In genomic region chr3:43210049-43211027, GRCh38 we compare ENCODE assay signal across 21 cellular contexts.
DNase-seq lines count a peak whose midpoint lies in the region; ATAC-seq, FAIRE-seq and TF ChIP-seq lines count a peak whose summit lies in the region.
"Had no signal": no experiment of that assay in that cellular context is flagged by ENCODE, and none has a peak within 500 bp of the region (broad histone marks: within the 10 kb centered on the region; RNA-seq: fewer than 3 reads in every experiment).

No MANE protein-coding gene starts in this region.

- no peak for TF ChIP-seq RAD21 in IMR-90 (IDR thresholded peaks at IDR 0.05; ENCODE audit: low read length)

- no peak overlapping the region; the same call in 1 of the 2 replicates for H3K14ac ChIP-seq in IMR-90 (replicated peaks; ENCODE audit: low read depth, low read length)

- dilution Hi-C loops in IMR-90 (cut with HindIII; ENCODE audit: low sequenced_read_pairs, unreplicated experiment), result no loop called here

- H2AK5ac ChIP-seq in IMR-90 (ENCODE audit: low read depth, low read length), result no peak overlapping the region

- H4K20me1 ChIP-seq in IMR-90 (ENCODE audit: insufficient read depth, low read length), result no peaks in the 10 kb centered on the region

- WGBS in IMR-90 (ENCODE audit: extremely low coverage in 2 of 2, insufficient read length in 1 of 2), 2 experiments, result no CpG with 5 or more reads among the region's 8 CpGs

- H2BK120ac ChIP-seq in IMR-90 (ENCODE audit: low read depth, low read length), result no peak overlapping the region

- H4K91ac ChIP-seq in IMR-90 (ENCODE audit: insufficient read depth, low read depth, low read length), result no peak overlapping the region

- H3K27ac Mint-ChIP-seq in central memory CD8-positive, alpha-beta T cell (ENCODE audit: low read depth), result peak overlapping the region; percentile 4
- H3K27ac Mint-ChIP-seq: B cell, IgD-negative memory B cell had no signal

- H2AFZ ChIP-seq in IMR-90 (replicated peaks; ENCODE audit: low read length, poor library complexity), result no peak overlapping the region

- TF ChIP-seq CTCF in IMR-90 (conservative IDR thresholded peaks at IDR 0.05; ENCODE audit: low read depth, low read length), result no peak
- TF ChIP-seq CTCF in left ventricle myocardium inferior (IDR thresholded peaks at IDR 0.05; ENCODE audit: borderline replicate concordance), result no peak
- no peak for TF ChIP-seq CTCF in omental fat pad (IDR thresholded peaks at IDR 0.05)

- no peak overlapping the region for H2AK9ac ChIP-seq in IMR-90 (replicated peaks; ENCODE audit: low read depth, low read length, poor library complexity)

- in situ Hi-C loops in IMR-90 (cut with MboI; ENCODE audit: low sequenced_read_pairs), result no loop called here

- H3K36me3 ChIP-seq in IMR-90 (ENCODE audit: control insufficient read depth, insufficient read depth, low read length) (no peaks in the 10 kb centered on the region), left ventricle myocardium inferior (no peaks in the 10 kb centered on the region)
- H3K36me3 ChIP-seq: SJCRH30 had no signal

- no peak overlapping the region; the same call in 1 of the 2 replicates for H3K18ac ChIP-seq in IMR-90 (ENCODE audit: low read depth, low read length)

- CTCF ChIA-PET in IMR-90 (lab: Yijun Ruan, JAX), result no interaction called here

- H3K27me3 Mint-ChIP-seq in central memory CD8-positive, alpha-beta T cell, result no peaks in the 10 kb centered on the region

- no peaks in the 10 kb centered on the region for H3K27me3 ChIP-seq in IMR-90 (ENCODE audit: control insufficient read depth, insufficient read depth, low read length)
- H3K27me3 ChIP-seq in left ventricle myocardium inferior (ENCODE audit: low read depth), result no peaks in the 10 kb centered on the region
- H3K27me3 ChIP-seq: SJCRH30 had no signal

- H3K9ac ChIP-seq in IMR-90 (ENCODE audit: low read depth, low read length), result no peak overlapping the region

- peak overlapping the region; percentile 70; the same call in 1 of the 2 replicates for H2BK20ac ChIP-seq in IMR-90 (ENCODE audit: low read depth, low read length)

- no peak overlapping the region for H3K4me2 ChIP-seq in IMR-90 (ENCODE audit: low read depth, low read length)
- H3K4me2 ChIP-seq: A549 had no signal

- no peak for ATAC-seq in IMR-90 (ENCODE audit: low read depth)
- no peak for ATAC-seq in central memory CD8-positive, alpha-beta T cell (replicated peaks; ENCODE audit: extremely low read depth, poor library complexity, severe bottlenecking)
- peak; percentile 49 for ATAC-seq in omental fat pad (ENCODE audit: low FRiP score)
- ATAC-seq in GM21576 (IDR thresholded peaks at IDR 0.05; ENCODE audit: unreplicated experiment), result no peak
- ATAC-seq: A549 had no signal

- no peak overlapping the region for H3K27ac ChIP-seq in IMR-90 (ENCODE audit: insufficient read depth, low read length)
- peak overlapping the region; percentile 77 for H3K27ac ChIP-seq in left ventricle myocardium inferior (replicated peaks)
- H3K27ac ChIP-seq: A549, SJCRH30 had no signal

- intact Hi-C loops in IMR-90 (cut with micrococcal nuclease), result no loop called here
- intact Hi-C loops in left ventricle myocardium inferior (cut with micrococcal nuclease), result no loop called here

- no peak overlapping the region for H3K56ac ChIP-seq in IMR-90 (ENCODE audit: extremely low read depth, insufficient read depth, low read length)

- no peak overlapping the region; the same call in 2 of the 3 replicates for H2BK15ac ChIP-seq in IMR-90 (ENCODE audit: low read depth, low read length)

- no peaks in the 10 kb centered on the region for H3K4me1 Mint-ChIP-seq in central memory CD8-positive, alpha-beta T cell
- H3K4me1 Mint-ChIP-seq: B cell, CD14-positive monocyte had no signal

- no peak for FAIRE-seq in RCC 7860 (lab: Jason Lieb, UNC)
- FAIRE-seq: A549, GM18507, H54, HTR-8/SVneo had no signal

- DNase-seq in IMR-90 (no peak), left ventricle myocardium inferior (no peak), omental fat pad (ENCODE audit: low spot score) (no peak), SHP77 (lab: John Stamatoyannopoulos, UW) (no peak), NCI-H128 (lab: John Stamatoyannopoulos, UW; ENCODE audit: unreplicated experiment) (no peak), RCC 7860 (ENCODE audit: low spot score) (no peak)
- DNase-seq in central memory CD8-positive, alpha-beta T cell (ENCODE audit: low spot score in 2 of 2), result no peak
- DNase-seq: GDM1, NCI-H1105, NCI-H2029 treated with DMSO at 0.1 percent for 48 hours, NCI-H2171 treated with DMSO at 0.1 percent for 48 hours, NCI-H526, SJCRH30 had no signal

- no peak overlapping the region for H3K4ac ChIP-seq in IMR-90 (ENCODE audit: low read depth, low read length)

- H4K8ac ChIP-seq in IMR-90 (ENCODE audit: low read depth in 2 of 2, low read length in 2 of 2), result no peak overlapping the region

- TF ChIP-seq POLR2A in IMR-90 (IDR thresholded peaks at IDR 0.05; ENCODE audit: low read depth, low read length), result no peak

- H3K4me3 Mint-ChIP-seq in central memory CD8-positive, alpha-beta T cell, result no peak overlapping the region
- H3K4me3 Mint-ChIP-seq: B cell, CD14-positive monocyte, IgD-negative memory B cell had no signal

- H3K9me3 ChIP-seq in IMR-90 (ENCODE audit: control insufficient read depth, insufficient read depth, low read length) (no peaks in the 10 kb centered on the region), left ventricle myocardium inferior (replicated peaks) (no peaks in the 10 kb centered on the region)
- H3K9me3 ChIP-seq: A549, SJCRH30 had no signal

- no peaks in the 10 kb centered on the region for H3K9me1 ChIP-seq in IMR-90 (ENCODE audit: insufficient read depth, low read length)

- no peak overlapping the region for H4K5ac ChIP-seq in IMR-90 (ENCODE audit: low read depth, low read length)

- POLR2A ChIA-PET in IMR-90 (lab: Charles Lee; ENCODE audit: unreplicated experiment), result no interaction called here

- no peak overlapping the region for H3K4me3 ChIP-seq in IMR-90 (ENCODE audit: insufficient read depth, low read depth, low read length)
- H3K4me3 ChIP-seq in left ventricle myocardium inferior, result no peak overlapping the region
- H3K4me3 ChIP-seq: A549, SJCRH30 had no signal

- BruUV-seq in IMR-90 (replicated peaks; lab: Mats Ljungman, UMichigan), result no TSS peak

- no peak overlapping the region for H3K23ac ChIP-seq in IMR-90 (ENCODE audit: low read depth, low read length)

- no peaks in the 10 kb centered on the region for H3K79me1 ChIP-seq in IMR-90 (ENCODE audit: low read depth in 1 of 2, low read length in 2 of 2)

- H3K36me3 Mint-ChIP-seq in central memory CD8-positive, alpha-beta T cell (ENCODE audit: insufficient read depth), result no peaks in the 10 kb centered on the region
- H3K36me3 Mint-ChIP-seq: CD14-positive monocyte, IgD-negative memory B cell had no signal

- H3K4me1 ChIP-seq in IMR-90 (ENCODE audit: control insufficient read depth, insufficient read depth, low read length) (peaks cover 2% of the 10 kb centered on the region; the same call in 1 of the 2 replicates), left ventricle myocardium inferior (peaks cover 18% of the 10 kb centered on the region)
- H3K4me1 ChIP-seq: A549, SJCRH30 had no signal

- no peaks in the 10 kb centered on the region for H3K9me3 Mint-ChIP-seq in central memory CD8-positive, alpha-beta T cell
- H3K9me3 Mint-ChIP-seq: IgD-negative memory B cell had no signal

- H2BK5ac ChIP-seq in IMR-90 (ENCODE audit: low read depth, low read length, poor library complexity, severe bottlenecking), result no peak overlapping the region

TF ChIP-seq in IMR-90, 13 proteins besides CTCF, POLR2A, EP300 and RAD21:
- TF ChIP-seq SMC3 (IDR thresholded peaks at IDR 0.05; ENCODE audit: low read depth, low read length) (no peak), RCOR1 (IDR thresholded peaks at IDR 0.05; ENCODE audit: insufficient replicate concordance, low read length) (no peak), CEBPB (IDR thresholded peaks at IDR 0.05; ENCODE audit: low read depth, low read length) (no peak), BHLHE40 (IDR thresholded peaks at IDR 0.05; ENCODE audit: low read depth, low read length) (no peak), USF2 (IDR thresholded peaks at IDR 0.05; ENCODE audit: low read depth, low read length) (no peak), NFE2L2 (IDR thresholded peaks at IDR 0.05; ENCODE audit: low read depth, low read length) (no peak), MAFK (IDR thresholded peaks at IDR 0.05; ENCODE audit: low read depth, low read length) (no peak), MAZ (IDR thresholded peaks at IDR 0.05; ENCODE audit: borderline replicate concordance, low read depth, low read length) (no peak), ELK1 (IDR thresholded peaks at IDR 0.05; ENCODE audit: borderline replicate concordance, low read depth, low read length) (no peak), MXI1 (IDR thresholded peaks at IDR 0.05; ENCODE audit: borderline replicate concordance, low read depth, low read length) (no peak)
TF ChIP-seq in IMR-90: peak in this region for 0.
